ENCODE assay signal across 23 cellular contexts in genomic region chr4:74535471-74535870, GRCh38.
"Had no signal": no experiment of that assay in that cellular context is flagged by ENCODE, and none has a peak within 500 bp of the region (broad histone marks: within the 10 kb centered on the region; RNA-seq: fewer than 3 reads in every experiment).

No MANE protein-coding gene starts in this region.

- H3K36me3 ChIP-seq: gastroesophageal sphincter, tibial nerve had no signal

- H3K4me3 Mint-ChIP-seq: activated naive CD4-positive, alpha-beta T cell treated with anti-CD3 and anti-CD28 coated beads, Interleukin-2, amount 10 ng/mL, durations not matched to agents 7 days and 5 days; activated naive CD8-positive, alpha-beta T cell treated with anti-CD3 and anti-CD28 coated beads, Interleukin-2, amount 10 ng/mL, durations not matched to agents 7 days and 5 days; activated T-helper 1 cell treated with anti-CD3 and anti-CD28 coated beads, Interleukin-12 subunit alpha, Interleukin-12 subunit beta, Interleukin-2, Interleukin-4 antibody, amounts not matched to agents 30 ng/mL and 10 ng/mL and 1 ng/mL, durations not matched to agents 14 hours and 24 hours and 36 hours; dendritic cell treated with granulocyte-macrophage colony-stimulating factor and Interleukin-4, amounts not matched to agents 40 ng/mL and 50 ng/mL, for 4 days; memory B cell; nephron; T-helper 1 cell treated with Interleukin-12 subunit alpha and Interleukin-12 subunit beta and Interleukin-4 antibody, amounts not matched to agents 30 μg/mL and 1 μg/mL, for 36 hours had no signal

- H3K27me3 ChIP-seq: gastroesophageal sphincter, tibial nerve had no signal

- H3K36me3 Mint-ChIP-seq: activated naive CD4-positive, alpha-beta T cell treated with anti-CD3 and anti-CD28 coated beads, Interleukin-2, amount 10 ng/mL, durations not matched to agents 7 days and 5 days; activated naive CD8-positive, alpha-beta T cell treated with anti-CD3 and anti-CD28 coated beads, Interleukin-2, amount 10 ng/mL, durations not matched to agents 7 days and 5 days; memory B cell had no signal

- DNase-seq: activated CD4-positive, alpha-beta T cell treated with anti-CD3 and anti-CD28 coated beads for 4 hours; activated CD4-positive, alpha-beta T cell treated with anti-CD3 and anti-CD28 coated beads, Interleukin-2, amount 50 U/mL, for 4 hours; activated CD8-positive, alpha-beta memory T cell treated with anti-CD3 and anti-CD28 coated beads for 24 hours; activated gamma-delta T cell; activated naive CD4-positive, alpha-beta T cell treated with anti-CD3 and anti-CD28 coated beads, Interleukin-2, amount 10 ng/mL, durations not matched to agents 7 days and 5 days; activated naive CD8-positive, alpha-beta T cell treated with anti-CD3 and anti-CD28 coated beads, Interleukin-2, amount 10 ng/mL, durations not matched to agents 7 days and 5 days; caudate nucleus; effector CD4-positive, alpha-beta T cell; hippocampal formation; kidney; posterior cingulate gyrus; right cardiac atrium; stimulated activated CD4-positive, alpha-beta T cell treated with anti-CD3 and anti-CD28 coated beads, Interleukin-2, amount 100 ng/mL, for 48 hours; stimulated activated naive CD4-positive, alpha-beta T cell treated with Interleukin-2 at 50 U/mL for 16 hours; T-helper 9 cell had no signal

- H3K4me1 Mint-ChIP-seq: activated naive CD4-positive, alpha-beta T cell treated with anti-CD3 and anti-CD28 coated beads, Interleukin-2, amount 10 ng/mL, durations not matched to agents 7 days and 5 days; activated naive CD8-positive, alpha-beta T cell treated with anti-CD3 and anti-CD28 coated beads, Interleukin-2, amount 10 ng/mL, durations not matched to agents 7 days and 5 days; memory B cell; nephron had no signal

- H3K27ac Mint-ChIP-seq: activated naive CD4-positive, alpha-beta T cell treated with anti-CD3 and anti-CD28 coated beads, Interleukin-2, amount 10 ng/mL, durations not matched to agents 7 days and 5 days; activated naive CD8-positive, alpha-beta T cell treated with anti-CD3 and anti-CD28 coated beads, Interleukin-2, amount 10 ng/mL, durations not matched to agents 7 days and 5 days; activated T-helper 1 cell treated with anti-CD3 and anti-CD28 coated beads, Interleukin-12 subunit alpha, Interleukin-12 subunit beta, Interleukin-2, Interleukin-4 antibody, amounts not matched to agents 30 ng/mL and 10 ng/mL and 1 ng/mL, durations not matched to agents 14 hours and 24 hours and 36 hours; dendritic cell treated with granulocyte-macrophage colony-stimulating factor and Interleukin-4, amounts not matched to agents 40 ng/mL and 50 ng/mL, for 4 days; memory B cell; nephron; T-helper 1 cell treated with Interleukin-12 subunit alpha and Interleukin-12 subunit beta and Interleukin-4 antibody, amounts not matched to agents 30 μg/mL and 1 μg/mL, for 36 hours had no signal

- H3K9me3 Mint-ChIP-seq: activated naive CD4-positive, alpha-beta T cell treated with anti-CD3 and anti-CD28 coated beads, Interleukin-2, amount 10 ng/mL, durations not matched to agents 7 days and 5 days; activated naive CD8-positive, alpha-beta T cell treated with anti-CD3 and anti-CD28 coated beads, Interleukin-2, amount 10 ng/mL, durations not matched to agents 7 days and 5 days; activated T-helper 1 cell treated with anti-CD3 and anti-CD28 coated beads, Interleukin-12 subunit alpha, Interleukin-12 subunit beta, Interleukin-2, Interleukin-4 antibody, amounts not matched to agents 30 ng/mL and 10 ng/mL and 1 ng/mL, durations not matched to agents 14 hours and 24 hours and 36 hours; dendritic cell treated with granulocyte-macrophage colony-stimulating factor and Interleukin-4, amounts not matched to agents 40 ng/mL and 50 ng/mL, for 4 days; memory B cell; nephron; T-helper 1 cell treated with Interleukin-12 subunit alpha and Interleukin-12 subunit beta and Interleukin-4 antibody, amounts not matched to agents 30 μg/mL and 1 μg/mL, for 36 hours had no signal

- H3K27ac ChIP-seq: gastroesophageal sphincter, tibial nerve, VCaP had no signal

- ATAC-seq: gastroesophageal sphincter, right cardiac atrium had no signal

- H3K27me3 Mint-ChIP-seq: dendritic cell treated with granulocyte-macrophage colony-stimulating factor and Interleukin-4, amounts not matched to agents 40 ng/mL and 50 ng/mL, for 4 days had no signal

- H3K4me1 ChIP-seq: gastroesophageal sphincter had no signal

- H3K4me3 ChIP-seq: gastroesophageal sphincter, tibial nerve had no signal
